34 cellular contexts compared by ENCODE assay signal in the genomic region with DNA sequence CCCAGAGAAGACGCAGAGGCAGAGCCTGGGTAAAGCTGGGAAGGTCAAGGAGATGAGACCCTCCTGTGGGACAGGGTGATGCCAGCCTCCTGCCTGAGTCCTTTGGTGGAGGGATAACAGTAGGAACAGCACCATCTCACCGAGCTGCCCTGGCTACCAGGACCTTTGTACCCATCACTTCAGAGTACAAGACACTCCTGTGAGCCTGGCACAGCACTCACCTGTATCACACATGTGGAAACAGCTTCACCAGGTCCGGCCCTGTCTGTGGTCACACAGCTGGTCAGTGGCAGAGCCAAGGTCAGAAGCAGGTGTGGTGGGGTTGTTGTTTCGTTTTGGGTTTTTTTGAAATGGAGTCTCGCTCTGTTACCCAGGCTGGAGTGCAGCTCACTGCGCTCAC. TPM values are rescaled to one million over a fixed set of nuclear protein-coding genes. Genes with fewer than 3 reads are reported as not detected.
"Had no signal": no experiment of that assay in that cellular context is flagged by ENCODE, and none has a peak within 500 bp of the region (broad histone marks: within the 10 kb centered on the region; RNA-seq: fewer than 3 reads in every experiment).

No MANE protein-coding gene starts in this region.

- H3K27me3 ChIP-seq: ascending aorta, breast epithelium, cardiac muscle cell, gastroesophageal sphincter had no signal

- H3K9me3 ChIP-seq: ascending aorta, breast epithelium, colonic mucosa, esophagus squamous epithelium, gastroesophageal sphincter had no signal

- H3K4me3 ChIP-seq: ascending aorta, breast epithelium, cardiac muscle cell, colonic mucosa, esophagus squamous epithelium, gastroesophageal sphincter had no signal

- H3K27ac ChIP-seq: ascending aorta, breast epithelium, cardiac muscle cell, colonic mucosa, epithelial cell of prostate, esophagus squamous epithelium, gastroesophageal sphincter, VCaP had no signal

- H3K36me3 ChIP-seq: ascending aorta, breast epithelium, cardiac muscle cell, colonic mucosa, esophagus squamous epithelium, gastroesophageal sphincter had no signal

- H3K9me3 Mint-ChIP-seq: activated CD4-positive, alpha-beta memory T cell treated with anti-CD3 and anti-CD28 coated beads, Interleukin-2, amount 10 ng/mL, durations not matched to agents 7 days and 5 days; activated CD4-positive, alpha-beta T cell treated with anti-CD3 and anti-CD28 coated beads, Interleukin-2, amount 10 ng/mL, durations not matched to agents 7 days and 5 days; activated naive CD4-positive, alpha-beta T cell treated with anti-CD3 and anti-CD28 coated beads, Interleukin-2, amount 10 ng/mL, durations not matched to agents 7 days and 5 days; activated naive CD4-positive, alpha-beta T cell treated with anti-CD3 and anti-CD28 coated beads, Interleukin-2, amount 50 U/mL, for 72 hours; activated naive CD8-positive, alpha-beta T cell treated with anti-CD3 and anti-CD28 coated beads, Interleukin-2, amount 10 ng/mL, durations not matched to agents 7 days and 5 days; activated T-cell treated with anti-CD3 and anti-CD28 coated beads, Interleukin-2, amount 50 U/mL, for 4 hours; activated T-helper 2 cell treated with anti-CD3 and anti-CD28 coated beads, Interferon-gamma antibody, Interleukin-2, Interleukin-4, amounts not matched to agents 10 μg/mL and 5 μg/mL and 100 μg/mL, durations not matched to agents 14 hours and 24 hours and 36 hours; T-helper 2 cell treated with Interferon-gamma antibody and Interleukin-4, amounts not matched to agents 5 μg/mL and 100 μg/mL, for 36 hours; WTC11 had no signal

- H3K4me1 ChIP-seq: breast epithelium, colonic mucosa had no signal

- H3K4me3 Mint-ChIP-seq: activated CD4-positive, alpha-beta memory T cell treated with anti-CD3 and anti-CD28 coated beads, Interleukin-2, amount 10 ng/mL, durations not matched to agents 7 days and 5 days; activated CD4-positive, alpha-beta T cell treated with anti-CD3 and anti-CD28 coated beads, Interleukin-2, amount 10 ng/mL, durations not matched to agents 7 days and 5 days; activated naive CD4-positive, alpha-beta T cell treated with anti-CD3 and anti-CD28 coated beads, Interleukin-2, amount 10 ng/mL, durations not matched to agents 7 days and 5 days; activated naive CD8-positive, alpha-beta T cell treated with anti-CD3 and anti-CD28 coated beads, Interleukin-2, amount 10 ng/mL, durations not matched to agents 7 days and 5 days; activated T-cell treated with anti-CD3 and anti-CD28 coated beads, Interleukin-2, amount 50 U/mL, for 4 hours; brain; T-helper 17 cell; T-helper 2 cell treated with Interferon-gamma antibody and Interleukin-4, amounts not matched to agents 5 μg/mL and 100 μg/mL, for 36 hours; WTC11 had no signal

- H3K36me3 Mint-ChIP-seq: activated naive CD4-positive, alpha-beta T cell treated with anti-CD3 and anti-CD28 coated beads, Interleukin-2, amount 10 ng/mL, durations not matched to agents 7 days and 5 days; activated naive CD4-positive, alpha-beta T cell treated with anti-CD3 and anti-CD28 coated beads, Interleukin-2, amount 50 U/mL, for 72 hours; activated naive CD8-positive, alpha-beta T cell treated with anti-CD3 and anti-CD28 coated beads, Interleukin-2, amount 10 ng/mL, durations not matched to agents 7 days and 5 days; brain; WTC11 had no signal

- H3K27ac Mint-ChIP-seq: activated CD4-positive, alpha-beta memory T cell treated with anti-CD3 and anti-CD28 coated beads, Interleukin-2, amount 10 ng/mL, durations not matched to agents 7 days and 5 days; activated CD4-positive, alpha-beta T cell treated with anti-CD3 and anti-CD28 coated beads, Interleukin-2, amount 10 ng/mL, durations not matched to agents 7 days and 5 days; activated naive CD4-positive, alpha-beta T cell treated with anti-CD3 and anti-CD28 coated beads, Interleukin-2, amount 10 ng/mL, durations not matched to agents 7 days and 5 days; activated naive CD4-positive, alpha-beta T cell treated with anti-CD3 and anti-CD28 coated beads, Interleukin-2, amount 50 U/mL, for 72 hours; activated naive CD8-positive, alpha-beta T cell treated with anti-CD3 and anti-CD28 coated beads, Interleukin-2, amount 10 ng/mL, durations not matched to agents 7 days and 5 days; activated T-helper 2 cell treated with anti-CD3 and anti-CD28 coated beads, Interferon-gamma antibody, Interleukin-2, Interleukin-4, amounts not matched to agents 10 μg/mL and 5 μg/mL and 100 μg/mL, durations not matched to agents 14 hours and 24 hours and 36 hours; brain; T-helper 17 cell; T-helper 2 cell treated with Interferon-gamma antibody and Interleukin-4, amounts not matched to agents 5 μg/mL and 100 μg/mL, for 36 hours; WTC11 had no signal

- DNase-seq: activated CD4-positive, alpha-beta memory T cell treated with anti-CD3 and anti-CD28 coated beads, Interleukin-2, amount 10 ng/mL, durations not matched to agents 7 days and 5 days; activated CD4-positive, alpha-beta T cell treated with anti-CD3 and anti-CD28 coated beads for 1 hour; activated CD4-positive, alpha-beta T cell treated with anti-CD3 and anti-CD28 coated beads for 4 hours; activated CD4-positive, alpha-beta T cell treated with anti-CD3 and anti-CD28 coated beads, Interleukin-2, amount 10 ng/mL, durations not matched to agents 7 days and 5 days; activated CD4-positive, alpha-beta T cell treated with anti-CD3 and anti-CD28 coated beads, Interleukin-2, amount 50 U/mL, for 4 hours; activated CD8-positive, alpha-beta memory T cell treated with anti-CD3 and anti-CD28 coated beads, Interleukin-2, amount 50 U/mL, for 48 hours; activated gamma-delta T cell; activated naive CD4-positive, alpha-beta T cell; activated naive CD4-positive, alpha-beta T cell treated with anti-CD3 and anti-CD28 coated beads, Interleukin-2, amount 10 ng/mL, durations not matched to agents 7 days and 5 days; activated naive CD8-positive, alpha-beta T cell treated with anti-CD3 and anti-CD28 coated beads, Interleukin-2, amount 10 ng/mL, durations not matched to agents 7 days and 5 days; activated T-cell treated with anti-CD3 and anti-CD28 coated beads for 4 hours; activated T-cell treated with anti-CD3 and anti-CD28 coated beads, Interleukin-2, amount 50 U/mL, for 4 hours; central memory CD4-positive, alpha-beta T cell; cerebellar nuclear complex; colonic mucosa; effector CD8-positive, alpha-beta T cell; esophagus squamous epithelium; foreskin melanocyte; T-helper 1 cell; T-helper 17 cell had no signal

- ATAC-seq: activated naive CD4-positive, alpha-beta T cell treated with anti-CD3 and anti-CD28 coated beads, Interleukin-2, amount 50 U/mL, for 72 hours; activated T-cell treated with anti-CD3 and anti-CD28 coated beads, Interleukin-2, amount 50 U/mL, for 4 hours; gastroesophageal sphincter; T-helper 17 cell; WTC11 had no signal

- FAIRE-seq: endometrium, endothelial cell of umbilical vein, TTC549 had no signal

RNA-seq across cellular contexts. Expression of gene TMEM200B, which starts 5.0 kb away (rescaled TPM):
- total RNA-seq: activated CD4-positive, alpha-beta memory T cell treated with anti-CD3 and anti-CD28 coated beads, Interleukin-2, amount 10 ng/mL, durations not matched to agents 7 days and 5 days; activated CD4-positive, alpha-beta T cell treated with anti-CD3 and anti-CD28 coated beads, Interleukin-2, amount 10 ng/mL, durations not matched to agents 7 days and 5 days; activated naive CD8-positive, alpha-beta T cell treated with anti-CD3 and anti-CD28 coated beads, Interleukin-2, amount 10 ng/mL, durations not matched to agents 7 days and 5 days; T-helper 17 cell had no signal
